16 cellular contexts compared by ENCODE assay signal in genomic region chr9:70136632-70137031, GRCh38.
DNase-seq lines count a peak whose midpoint lies in the region; TF ChIP-seq lines count a peak whose summit lies in the region.
"Had no signal": no experiment of that assay in that cellular context is flagged by ENCODE, and none has a peak within 500 bp of the region (broad histone marks: within the 10 kb centered on the region; RNA-seq: fewer than 3 reads in every experiment).

No MANE protein-coding gene starts in this region.

- H3K4me2 ChIP-seq in SK-N-SH: no peak overlapping the region
- H3K4me2 ChIP-seq: GM23338 had no signal

- no peak overlapping the region for H3K4me3 ChIP-seq in SK-N-SH (ENCODE audit: low read depth in 2 of 2, low read length in 1 of 2)
- H3K4me3 ChIP-seq in fibroblast of villous mesenchyme (ENCODE audit: low read depth, low read length): no peak overlapping the region
- H3K4me3 ChIP-seq: esophagus muscularis mucosa, GM23338 had no signal

- peak overlapping the region in 1 of 2 experiments; percentile 68; a peak in 2 of 4 replicates for H3K27ac ChIP-seq in SK-N-SH (ENCODE audit: low read depth in 2 of 2, low read length in 1 of 2)
- H3K27ac ChIP-seq: esophagus muscularis mucosa, WERI-Rb-1 had no signal

- peaks cover 39% of the 10 kb centered on the region for H3F3A ChIP-seq in SK-N-SH (replicated peaks; ENCODE audit: insufficient read depth)

- H2AFZ ChIP-seq in SK-N-SH (ENCODE audit: low read depth): no peak overlapping the region
- H2AFZ ChIP-seq: GM23338 had no signal

- DNase-seq in GM03348 (ENCODE audit: low spot score): peak; percentile 20
- DNase-seq in SK-N-SH: no peak
- peak; percentile 77 for DNase-seq in fibroblast of villous mesenchyme (ENCODE audit: low read depth)
- peak; percentile 47 for DNase-seq in stromal cell of bone marrow (ENCODE audit: low read depth)
- no peak for DNase-seq in HUDEP-2 (lab: John Stamatoyannopoulos, UW; ENCODE audit: unreplicated experiment in 76 of 76)
- no peak for DNase-seq in NCI-H146 treated with DMSO at 0.1 percent for 48 hours (lab: John Stamatoyannopoulos, UW; ENCODE audit: unreplicated experiment)
- DNase-seq in activated CD4-positive, alpha-beta T cell treated with anti-CD3 and anti-CD28 coated beads, Interleukin-2, amount 50 U/mL, for 48 hours: no peak
- DNase-seq: anterior cingulate cortex, DMS79 treated with DMSO at 0.1 percent for 48 hours, natural killer cell, NCI-H1048, NCI-H82, T-helper 1 cell, WERI-Rb-1 had no signal

- H4K20me1 ChIP-seq in SK-N-SH (ENCODE audit: insufficient read depth): no peaks in the 10 kb centered on the region

- TF ChIP-seq CTCF in SK-N-SH (IDR thresholded peaks at IDR 0.05): no peak
- TF ChIP-seq CTCF in fibroblast of villous mesenchyme (IDR thresholded peaks at IDR 0.05; ENCODE audit: insufficient read depth, low read depth, low read length): no peak

- CTCF ChIA-PET in SK-N-SH (lab: Yijun Ruan, JAX): interaction anchor here (1.3 kb wide), 1 partner anchor 118 kb away, joined by 3 read pairs; no protein-coding TSS in a partner anchor

- H3K9ac ChIP-seq in SK-N-SH: peak overlapping the region; percentile 15; the same call in 1 of the 2 replicates

- H3K4me1 ChIP-seq in SK-N-SH (ENCODE audit: control insufficient read depth in 1 of 2, insufficient read depth in 2 of 2, low read depth in 1 of 2, low read length in 1 of 2): peaks cover 16 to 32% of the 10 kb centered on the region in 2 experiments

- TF ChIP-seq RAD21 in SK-N-SH (IDR thresholded peaks at IDR 0.05; ENCODE audit: low read length): no peak

- TF ChIP-seq EP300 in SK-N-SH (IDR thresholded peaks at IDR 0.05; ENCODE audit: borderline replicate concordance in 1 of 2, low read depth in 1 of 2, low read length in 1 of 2): no peak

- H3K79me2 ChIP-seq in SK-N-SH (ENCODE audit: insufficient read depth): no peaks in the 10 kb centered on the region

- no peaks in the 10 kb centered on the region for H3K9me3 ChIP-seq in SK-N-SH
- H3K9me3 ChIP-seq: esophagus muscularis mucosa had no signal

- POLR2A ChIA-PET in SK-N-SH (lab: Yijun Ruan, JAX): no interaction called here

- H3K27me3 ChIP-seq in SK-N-SH (ENCODE audit: insufficient read depth): no peaks in the 10 kb centered on the region
- H3K27me3 ChIP-seq: esophagus muscularis mucosa had no signal

- H3K36me3 ChIP-seq in SK-N-SH (replicated peaks in 1 of 2; ENCODE audit: control insufficient read depth in 1 of 2, insufficient read depth in 2 of 2, low read length in 1 of 2): no peaks in the 10 kb centered on the region
- H3K36me3 ChIP-seq: WERI-Rb-1 had no signal

- 14% methylated on average over 1 of the region's 1 CpG for WGBS in SK-N-SH (ENCODE audit: low lambda C conversion rate)

- H3K9me2 ChIP-seq in SK-N-SH: no peaks in the 10 kb centered on the region

TF ChIP-seq in SK-N-SH, 30 proteins besides CTCF, POLR2A, EP300 and RAD21 (continues in another document):
- peak; percentile 46; the same call in 1 of the 2 replicates for TF ChIP-seq JUND (IDR thresholded peaks at IDR 0.05)
- no peak for TF ChIP-seq SIN3A (IDR thresholded peaks at IDR 0.05; ENCODE audit: borderline replicate concordance, low read depth, low read length)
- no peak for TF ChIP-seq REST (IDR thresholded peaks at IDR 0.05; ENCODE audit: low read depth, low read length)
- no peak for TF ChIP-seq RFX5 (IDR thresholded peaks at IDR 0.05; ENCODE audit: low read length)
- no peak for TF ChIP-seq ZBTB33 (IDR thresholded peaks at IDR 0.05; ENCODE audit: borderline replicate concordance, low read depth)
- no peak for TF ChIP-seq TAF1 (IDR thresholded peaks at IDR 0.05; ENCODE audit: borderline replicate concordance, low read depth, low read length)
- TF ChIP-seq USF1 (IDR thresholded peaks at IDR 0.05; ENCODE audit: borderline replicate concordance, low read depth): no peak
- peak; percentile 60 for TF ChIP-seq TCF12 (IDR thresholded peaks at IDR 0.05)
- no peak for TF ChIP-seq NFIC (IDR thresholded peaks at IDR 0.05; ENCODE audit: borderline replicate concordance)
- TF ChIP-seq IRF3 (IDR thresholded peaks at IDR 0.05; ENCODE audit: low read depth, low read length): no peak
- no peak for TF ChIP-seq FOXJ3 (CRISPR knock-in tag; IDR thresholded peaks at IDR 0.05)
- TF ChIP-seq RCOR1 (IDR thresholded peaks at IDR 0.05; ENCODE audit: low read length): no peak
- no peak for TF ChIP-seq USF2 (IDR thresholded peaks at IDR 0.05; ENCODE audit: borderline replicate concordance, low read depth, low read length)
- TF ChIP-seq FOXM1 (IDR thresholded peaks at IDR 0.05; ENCODE audit: low read depth): no peak
- no peak for TF ChIP-seq TEAD4 (IDR thresholded peaks at IDR 0.05; ENCODE audit: borderline replicate concordance, insufficient read depth)
- TF ChIP-seq GATA2 (CRISPR knock-in tag; IDR thresholded peaks at IDR 0.05): no peak
- TF ChIP-seq MEF2A (IDR thresholded peaks at IDR 0.05; ENCODE audit: borderline replicate concordance, low read depth): no peak
- peak; percentile 49; the same call in 1 of the 2 replicates for TF ChIP-seq FOSL2 (IDR thresholded peaks at IDR 0.05; ENCODE audit: borderline replicate concordance, low read depth)
- TF ChIP-seq CHD2 (IDR thresholded peaks at IDR 0.05; ENCODE audit: low read length, partially characterized antibody): no peak
- no peak for TF ChIP-seq YY1 (IDR thresholded peaks at IDR 0.05; ENCODE audit: low read depth)

Comparison
In these comparisons a context has a peak if more than half of its experiments do, and no peak if none do; other contexts are left out.
1. DNase-seq: peak in GM03348 (single experiment), fibroblast of villous mesenchyme (single experiment) and stromal cell of bone marrow (single experiment); none in SK-N-SH (single experiment), HUDEP-2 (0 of 76), NCI-H146 treated with DMSO at 0.1 percent for 48 hours (single experiment) and activated CD4-positive, alpha-beta T cell treated with anti-CD3 and anti-CD28 coated beads, Interleukin-2, amount 50 U/mL, for 48 hours (0 of 2).